ENCODE assay signal across 29 cellular contexts in genomic region chr11:47418454-47419259, GRCh38. TPM values are rescaled to one million over a fixed set of nuclear protein-coding genes. Genes with fewer than 3 reads are reported as not detected.
DNase-seq lines count a peak whose midpoint lies in the region; ATAC-seq, FAIRE-seq and TF ChIP-seq lines count a peak whose summit lies in the region.
"Had no signal": no experiment of that assay in that cellular context is flagged by ENCODE, and none has a peak within 500 bp of the region (broad histone marks: within the 10 kb centered on the region; RNA-seq: fewer than 3 reads in every experiment).

No MANE protein-coding gene starts in this region.

- no peaks in the 10 kb centered on the region for H3K4me1 Mint-ChIP-seq in neural crest cell
- peaks cover 0 to 4% (median 0%) of the 10 kb centered on the region in 3 donors for H3K4me1 Mint-ChIP-seq in CD8-positive, alpha-beta memory T cell
- H3K4me1 Mint-ChIP-seq: CD4-positive, alpha-beta memory T cell had no signal

- H3K4me3 Mint-ChIP-seq in neural crest cell = peak overlapping the region; percentile 59
- H3K4me3 Mint-ChIP-seq in CD8-positive, alpha-beta memory T cell = no peak overlapping the region
- H3K4me3 Mint-ChIP-seq: activated CD4-positive, alpha-beta T cell treated with anti-CD3 and anti-CD28 coated beads, Interleukin-2, amount 10 ng/mL, durations not matched to agents 7 days and 5 days; CD4-positive, alpha-beta memory T cell; naive thymus-derived CD8-positive, alpha-beta T cell; T-helper 1 cell treated with Interleukin-12 subunit alpha and Interleukin-12 subunit beta and Interleukin-4 antibody, amounts not matched to agents 30 μg/mL and 1 μg/mL, for 36 hours had no signal

- BruUV-seq in K562 (replicated peaks; lab: Mats Ljungman, UMichigan) = no TSS peak

- no peak for TF ChIP-seq CTCF in AG04450 (IDR thresholded peaks at IDR 0.05; ENCODE audit: low read depth, low read length)
- no peak for TF ChIP-seq CTCF in K562 (IDR thresholded peaks at IDR 0.05 in 2 of 3, conservative IDR thresholded peaks at IDR 0.05 in 1 of 3; ENCODE audit: insufficient read depth in 2 of 3, low read depth in 1 of 3, low read length in 3 of 3)
- TF ChIP-seq CTCF in neural crest cell (conservative IDR thresholded peaks at IDR 0.05) = no peak

- no peaks in the 10 kb centered on the region for H3K27me3 Mint-ChIP-seq in neural crest cell (ENCODE audit: low read depth)
- no peaks in the 10 kb centered on the region for H3K27me3 Mint-ChIP-seq in CD8-positive, alpha-beta memory T cell
- H3K27me3 Mint-ChIP-seq: activated CD4-positive, alpha-beta T cell treated with anti-CD3 and anti-CD28 coated beads, Interleukin-2, amount 10 ng/mL, durations not matched to agents 7 days and 5 days; CD4-positive, alpha-beta memory T cell; naive thymus-derived CD8-positive, alpha-beta T cell; progenitor cell of endocrine pancreas had no signal

- no peak overlapping the region for H3K4me2 ChIP-seq in K562 (ENCODE audit: insufficient read depth, low read length)
- H3K4me2 ChIP-seq: KMS-11 had no signal

- peaks cover under 1% of the 10 kb centered on the region; the same call in 1 of the 3 replicates for H3K79me2 ChIP-seq in K562 (ENCODE audit: control insufficient read depth, insufficient read depth, low read length)

- peaks cover 9% of the 10 kb centered on the region; the same call in 1 of the 2 replicates for H4K20me1 ChIP-seq in K562 (replicated peaks; ENCODE audit: control insufficient read depth, insufficient read depth, low read length)

- no peak for TF ChIP-seq EP300 in K562 (IDR thresholded peaks at IDR 0.05; ENCODE audit: low read length)

- TF ChIP-seq POLR2A in GM19193 (IDR thresholded peaks at IDR 0.05; ENCODE audit: extremely low read depth, insufficient read depth, insufficient read length) (peak; percentile 9), K562 (conservative IDR thresholded peaks at IDR 0.05) (peak; percentile 3; the same call in 1 of the 2 replicates)

- FAIRE-seq in K562 (lab: Jason Lieb, UNC) = no peak
- FAIRE-seq: small intestine had no signal

- H3K27ac Mint-ChIP-seq in neural crest cell (ENCODE audit: unreplicated experiment) = no peak overlapping the region
- peak overlapping the region in 2 of 8 donors; percentile 4 to 77 for H3K27ac Mint-ChIP-seq in CD8-positive, alpha-beta memory T cell
- H3K27ac Mint-ChIP-seq: T-helper 1 cell treated with Interleukin-12 subunit alpha and Interleukin-12 subunit beta and Interleukin-4 antibody, amounts not matched to agents 30 μg/mL and 1 μg/mL, for 36 hours had no signal

- H3K27ac ChIP-seq in AG04450 (ENCODE audit: low read depth, low read length) (peak overlapping the region; percentile 39), K562 (ENCODE audit: extremely low read depth, low read depth, low read length) (no peak overlapping the region)
- H3K27ac ChIP-seq in CD8-positive, alpha-beta memory T cell (ENCODE audit: low read depth, low read length) = no peak overlapping the region
- H3K27ac ChIP-seq: KMS-11, Peyer's patch, SJSA1 had no signal

- no peak overlapping the region for H2AFZ ChIP-seq in K562 (ENCODE audit: low read depth, low read length)

- DNase-seq in AG04450 (ENCODE audit: low read depth, low spot score) (no peak), K562 (ENCODE audit: extremely low read depth in 1 of 4, low spot score in 3 of 4) (no peak), neural crest cell (ENCODE audit: low read depth, low spot score) (no peak), DMS114 treated with DMSO at 0.1 percent for 48 hours (lab: John Stamatoyannopoulos, UW; ENCODE audit: unreplicated experiment) (no peak), NCI-H187 treated with DMSO at 0.1 percent for 48 hours (lab: John Stamatoyannopoulos, UW) (no peak)
- no peak for DNase-seq in CD8-positive, alpha-beta memory T cell
- DNase-seq: ACHN; activated CD4-positive, alpha-beta T cell treated with anti-CD3 and anti-CD28 coated beads, Interleukin-2, amount 10 ng/mL, durations not matched to agents 7 days and 5 days; activated CD8-positive, alpha-beta memory T cell treated with anti-CD3 and anti-CD28 coated beads, Interleukin-2, amount 50 U/mL, for 48 hours; activated gamma-delta T cell treated with Interleukin-2 at 50 U/mL for 16 hours; aorta; CD4-positive, alpha-beta memory T cell; cerebellar nuclear complex; esophagus squamous epithelium; H7; naive thymus-derived CD8-positive, alpha-beta T cell; NCI-H2029; NCI-H446 treated with DMSO at 0.1 percent for 48 hours; NK-92 treated with Interleukin-12 subunit alpha and Interleukin-12 subunit beta, amount 100 ng/mL, for 24 hours; Peyer's patch; small intestine had no signal

- in situ Hi-C loops in K562 (cut with MboI) = no loop called here

- H3K9me3 Mint-ChIP-seq in neural crest cell = no peaks in the 10 kb centered on the region
- H3K9me3 Mint-ChIP-seq in CD8-positive, alpha-beta memory T cell = no peaks in the 10 kb centered on the region
- H3K9me3 Mint-ChIP-seq: activated CD4-positive, alpha-beta T cell treated with anti-CD3 and anti-CD28 coated beads, Interleukin-2, amount 10 ng/mL, durations not matched to agents 7 days and 5 days; CD4-positive, alpha-beta memory T cell; naive thymus-derived CD8-positive, alpha-beta T cell; T-helper 1 cell treated with Interleukin-12 subunit alpha and Interleukin-12 subunit beta and Interleukin-4 antibody, amounts not matched to agents 30 μg/mL and 1 μg/mL, for 36 hours had no signal

- peaks cover 9% of the 10 kb centered on the region for H3K9me1 ChIP-seq in K562 (ENCODE audit: control insufficient read depth, insufficient read depth, low read length)

- H3K4me3 ChIP-seq in AG04450 (ENCODE audit: low read depth, low read length) = no peak overlapping the region
- no peak overlapping the region for H3K4me3 ChIP-seq in K562
- no peak overlapping the region for H3K4me3 ChIP-seq in CD8-positive, alpha-beta memory T cell (ENCODE audit: low read length)
- H3K4me3 ChIP-seq: esophagus squamous epithelium, Peyer's patch, SJSA1 had no signal

- peak overlapping the region in 1 of 2 experiments; percentile 20; a peak in 1 of 4 replicates for H3K9ac ChIP-seq in K562 (ENCODE audit: insufficient read depth in 1 of 2, low read depth in 2 of 2, low read length in 2 of 2)
- H3K9ac ChIP-seq: KMS-11 had no signal

- H3K36me3 Mint-ChIP-seq in neural crest cell (ENCODE audit: low read depth) = peaks cover 6% of the 10 kb centered on the region
- peaks cover 0 to 82% (median 17%) of the 10 kb centered on the region in 3 donors for H3K36me3 Mint-ChIP-seq in CD8-positive, alpha-beta memory T cell

- no peaks in the 10 kb centered on the region for H3K9me3 ChIP-seq in AG04450 (ENCODE audit: control insufficient read depth, insufficient read depth, low read length)
- no peaks in the 10 kb centered on the region for H3K9me3 ChIP-seq in K562 (replicated peaks; ENCODE audit: control insufficient read depth, insufficient read depth, low read depth, low read length)
- H3K9me3 ChIP-seq in CD8-positive, alpha-beta memory T cell (ENCODE audit: low read length) = no peaks in the 10 kb centered on the region
- H3K9me3 ChIP-seq: esophagus squamous epithelium, Peyer's patch, SJSA1 had no signal

- peaks cover 59% of the 10 kb centered on the region for H3K36me3 ChIP-seq in K562 (ENCODE audit: control insufficient read depth, insufficient read depth, low read length)
- peaks cover 42% of the 10 kb centered on the region for H3K36me3 ChIP-seq in CD8-positive, alpha-beta memory T cell (ENCODE audit: insufficient read depth, low read length)

- CTCF ChIA-PET in AG04450 (lab: Charles Lee) (interaction anchor here (1.1 kb wide), 1 partner anchor 36 kb away, joined by 4 read pairs; no protein-coding TSS in a partner anchor), K562 (lab: Yijun Ruan, JAX; ENCODE audit: low intra/inter-chr PET ratio) (no interaction called here)
- CTCF ChIA-PET in CD8-positive, alpha-beta memory T cell (lab: Charles Lee) = interaction anchor here (1.2 kb wide), 1 partner anchor 45 kb away, joined by 5 read pairs; no protein-coding TSS in a partner anchor

- no peak for TF ChIP-seq RAD21 in K562 (CRISPR knock-in tag; conservative IDR thresholded peaks at IDR 0.05 in 1 of 2, IDR thresholded peaks at IDR 0.05 in 1 of 2)

- peaks cover 0 to 43% of the 10 kb centered on the region in 2 experiments; a peak in 2 of 5 replicates for H3K4me1 ChIP-seq in K562 (replicated peaks in 1 of 2; ENCODE audit: control insufficient read depth in 2 of 2, insufficient read depth in 2 of 2, low read length in 2 of 2)
- no peaks in the 10 kb centered on the region for H3K4me1 ChIP-seq in CD8-positive, alpha-beta memory T cell (ENCODE audit: insufficient read depth, low read length)

- POLR2A ChIA-PET in AG04450 (lab: Yijun Ruan, JAX) = interaction anchor here (0.6 to 2.9 kb wide), 2 partner anchors 10 to 137 kb away, joined by 9 to 13 read pairs; partner anchors contain the start of gene SLC39A13
- POLR2A ChIA-PET in K562 (lab: Yijun Ruan, JAX) = interaction anchor here (0.6 to 2.1 kb wide), 5 partner anchors 8 to 187 kb away, joined by 3 to 16 read pairs (median 4); partner anchors contain the start of genes PSMC3 and SLC39A13
- POLR2A ChIA-PET in CD8-positive, alpha-beta memory T cell (lab: Charles Lee) = no interaction called here

- H3K27me3 ChIP-seq in AG04450 (ENCODE audit: control insufficient read depth, insufficient read depth, low read length) (no peaks in the 10 kb centered on the region), K562 (ENCODE audit: control insufficient read depth in 2 of 2, insufficient read depth in 2 of 2, low read length in 2 of 2) (no peaks in the 10 kb centered on the region)
- no peaks in the 10 kb centered on the region for H3K27me3 ChIP-seq in CD8-positive, alpha-beta memory T cell (ENCODE audit: insufficient read depth, low read length, poor library complexity, severe bottlenecking)
- H3K27me3 ChIP-seq: esophagus squamous epithelium, Peyer's patch, SJSA1 had no signal

- intact Hi-C loops in K562 (cut with micrococcal nuclease) = no loop called here

- 89% methylated on average over 22 of the region's 23 CpGs for WGBS in K562 (ENCODE audit: insufficient coverage, low coverage, missing lambda C conversion rate)

- ATAC-seq in K562 = peak; percentile 14
- ATAC-seq in HG03175 (IDR thresholded peaks at IDR 0.05; ENCODE audit: unreplicated experiment) = no peak

RNA-seq across cellular contexts. Expression of gene PSMC3, which starts 7.6 kb away (rescaled TPM):
- polyA plus RNA-seq in AG04450 (2011; rRNA removed) (211 and 290 TPM in 2 replicates), K562 (2011; rRNA removed) (126 and 240 TPM in 2 replicates), K562 (2014; fragmentation: Illumina TruSeq; extraction: Trizol) (324 and 393 TPM in 2 replicates), K562 (2014; fragmentation: Nextera tagmentation; extraction: Ambion mirVana) (10 to 100 TPM; 44.3 to 98.5 TPM), K562 (2014; rRNA removed) (262 and 265 TPM in 2 replicates)
- polyA minus RNA-seq in AG04450 (2011; rRNA and poly(A)+ RNA removed) = 169 and 172 TPM in 2 replicates
- 145 and 204 TPM in 2 replicates for total RNA-seq in K562 (2011; cell fraction: chromatin; rRNA removed; ENCODE audit: low replicate concordance)
- total RNA-seq in K562 (2011; cell fraction: nucleolus; rRNA removed) = 116 and 126 TPM in 2 replicates
- total RNA-seq in K562 (2011; cell fraction: nucleoplasm; rRNA removed) = 96.6 and 141 TPM in 2 replicates
- total RNA-seq in K562 (2014; rRNA removed) (222 and 237 TPM in 2 replicates), K562 (2014; rRNA removed; fragmentation: Illumina TruSeq; extraction: Trizol) (311 and 382 TPM in 2 replicates), K562 (2015; rRNA removed; fragmentation: Illumina TruSeq; extraction: Trizol) (292 and 301 TPM in 2 replicates), K562 (2021) (189 and 211 TPM in 2 replicates), neural crest cell (197 and 205 TPM in 2 replicates)
- 134 and 180 TPM in 2 replicates for polyA plus RNA-seq in K562 (2011; cell fraction: cytosol; rRNA removed)
- polyA plus RNA-seq in K562 (2011; cell fraction: nucleus; rRNA removed) = 72.2 and 75.9 TPM in 2 replicates
- polyA plus RNA-seq in K562 (2012) = 229 and 337 TPM in 2 replicates
- 357 and 499 TPM in 2 replicates for polyA minus RNA-seq in K562 (2011; rRNA and poly(A)+ RNA removed)
- 72.6 and 83.1 TPM in 2 replicates for polyA minus RNA-seq in K562 (2011; cell fraction: cytosol; rRNA and poly(A)+ RNA removed)
- polyA minus RNA-seq in K562 (2011; cell fraction: nucleus; rRNA and poly(A)+ RNA removed) = 50.2 and 64.0 TPM in 2 replicates
- 100 to 1,000 TPM; 200 to 219 TPM for total RNA-seq in CD8-positive, alpha-beta memory T cell
- 118 TPM for polyA plus RNA-seq in CD8-positive, alpha-beta memory T cell

RNA-seq across cellular contexts. Expression of gene SLC39A13, which starts 10.3 kb away (rescaled TPM):
- polyA plus RNA-seq in AG04450 (2011; rRNA removed) (54.4 and 65.9 TPM in 2 replicates), K562 (2011; rRNA removed) (6.7 and 10.2 TPM in 2 replicates), K562 (2014; fragmentation: Illumina TruSeq; extraction: Trizol) (2.8 and 7.3 TPM in 2 replicates), K562 (2014; fragmentation: Nextera tagmentation; extraction: Ambion mirVana) (under 1 TPM; 0.17 to 0.24 TPM), K562 (2014; rRNA removed) (14.4 and 15.9 TPM in 2 replicates)
- polyA minus RNA-seq in AG04450 (2011; rRNA and poly(A)+ RNA removed) = 26.2 and 33.5 TPM in 2 replicates
- 14.7 and 58.9 TPM in 2 replicates for total RNA-seq in K562 (2011; cell fraction: chromatin; rRNA removed; ENCODE audit: low replicate concordance)
- total RNA-seq in K562 (2011; cell fraction: nucleolus; rRNA removed) = 52.1 and 58.4 TPM in 2 replicates
- total RNA-seq in K562 (2011; cell fraction: nucleoplasm; rRNA removed) = 29.8 and 30.5 TPM in 2 replicates
- total RNA-seq in K562 (2014; rRNA removed) (9.5 and 14.0 TPM in 2 replicates), K562 (2014; rRNA removed; fragmentation: Illumina TruSeq; extraction: Trizol) (0.61 and 1.3 TPM in 2 replicates), K562 (2015; rRNA removed; fragmentation: Illumina TruSeq; extraction: Trizol) (3.2 TPM in 2 replicates), K562 (2021) (10.9 TPM in 2 replicates), neural crest cell (34.5 and 36.0 TPM in 2 replicates)
- polyA plus RNA-seq in K562 (2011; cell fraction: cytosol; rRNA removed) = 11.1 and 20.7 TPM in 2 replicates
- polyA plus RNA-seq in K562 (2011; cell fraction: nucleus; rRNA removed) = 75.5 and 90.8 TPM in 2 replicates
- polyA plus RNA-seq in K562 (2012) = 7.4 and 23.7 TPM in 2 replicates
- 1.3 and 1.6 TPM in 2 replicates for polyA minus RNA-seq in K562 (2011; rRNA and poly(A)+ RNA removed)
- 3.2 and 7.4 TPM in 2 replicates for polyA minus RNA-seq in K562 (2011; cell fraction: cytosol; rRNA and poly(A)+ RNA removed)
- 10.1 and 12.0 TPM in 2 replicates for polyA minus RNA-seq in K562 (2011; cell fraction: nucleus; rRNA and poly(A)+ RNA removed)
- total RNA-seq in CD8-positive, alpha-beta memory T cell = 10 to 100 TPM; 20.2 to 23.4 TPM
- 39.4 TPM for polyA plus RNA-seq in CD8-positive, alpha-beta memory T cell

RNA-seq across cellular contexts. Expression of gene RAPSN, which starts 30.3 kb away (rescaled TPM):
- polyA plus RNA-seq in AG04450 (2011; rRNA removed) (0.09 TPM in 1 of 2 replicates, not detected in the other), K562 (2011; rRNA removed) (0.06 TPM in 1 of 2 replicates, not detected in the other), K562 (2014; fragmentation: Illumina TruSeq; extraction: Trizol) (not detected in 2 replicates), K562 (2014; fragmentation: Nextera tagmentation; extraction: Ambion mirVana) (not detected), K562 (2014; rRNA removed) (not detected in 2 replicates)
- polyA minus RNA-seq in AG04450 (2011; rRNA and poly(A)+ RNA removed) = 0.46 TPM in 1 of 2 replicates, not detected in the other
- total RNA-seq in K562 (2011; cell fraction: chromatin; rRNA removed; ENCODE audit: low replicate concordance) = not detected in 2 replicates
- total RNA-seq in K562 (2011; cell fraction: nucleolus; rRNA removed) = not detected in 2 replicates
- total RNA-seq in K562 (2011; cell fraction: nucleoplasm; rRNA removed) = not detected in 2 replicates
- total RNA-seq in K562 (2014; rRNA removed) (not detected in 2 replicates), K562 (2014; rRNA removed; fragmentation: Illumina TruSeq; extraction: Trizol) (not detected in 2 replicates), K562 (2015; rRNA removed; fragmentation: Illumina TruSeq; extraction: Trizol) (0.11 TPM in 1 of 2 replicates, not detected in the other), K562 (2021) (0.13 TPM in 1 of 2 replicates, not detected in the other), neural crest cell (0.16 and 0.50 TPM in 2 replicates)
- 0.04 TPM in 1 of 2 replicates, not detected in the other for polyA plus RNA-seq in K562 (2011; cell fraction: cytosol; rRNA removed)
- polyA plus RNA-seq in K562 (2011; cell fraction: nucleus; rRNA removed) = not detected in 2 replicates
- polyA plus RNA-seq in K562 (2012) = 0.14 TPM in 1 of 2 replicates, not detected in the other
- not detected in 2 replicates for polyA minus RNA-seq in K562 (2011; rRNA and poly(A)+ RNA removed)
- not detected in 2 replicates for polyA minus RNA-seq in K562 (2011; cell fraction: cytosol; rRNA and poly(A)+ RNA removed)
- polyA minus RNA-seq in K562 (2011; cell fraction: nucleus; rRNA and poly(A)+ RNA removed) = not detected in 2 replicates
- total RNA-seq in CD8-positive, alpha-beta memory T cell = under 1 TPM; 0.29 to 0.79 TPM
- not detected for polyA plus RNA-seq in CD8-positive, alpha-beta memory T cell
- total RNA-seq: glomerular endothelial cell, temporal lobe had no signal
- polyA plus RNA-seq: CD4-positive, alpha-beta memory T cell; naive thymus-derived CD8-positive, alpha-beta T cell had no signal

RNA-seq across cellular contexts. Expression of gene SPI1, which starts 40.3 kb away (rescaled TPM):
- polyA plus RNA-seq in AG04450 (2011; rRNA removed) = not detected in 2 replicates
- polyA minus RNA-seq in AG04450 (2011; rRNA and poly(A)+ RNA removed) = not detected in 2 replicates
- 12.0 and 16.1 TPM in 2 replicates for total RNA-seq in K562 (2011; cell fraction: chromatin; rRNA removed; ENCODE audit: low replicate concordance)
- 11.0 and 11.2 TPM in 2 replicates for total RNA-seq in K562 (2011; cell fraction: nucleolus; rRNA removed)
- 18.0 and 31.5 TPM in 2 replicates for total RNA-seq in K562 (2011; cell fraction: nucleoplasm; rRNA removed)
- 23.4 and 32.6 TPM in 2 replicates for total RNA-seq in K562 (2014; rRNA removed)
- total RNA-seq in K562 (2014; rRNA removed; fragmentation: Illumina TruSeq; extraction: Trizol) = 2.8 and 3.2 TPM in 2 replicates
- total RNA-seq in K562 (2015; rRNA removed; fragmentation: Illumina TruSeq; extraction: Trizol) = 10.3 and 12.5 TPM in 2 replicates
- total RNA-seq in K562 (2021) = 30.7 and 33.7 TPM in 2 replicates
- polyA plus RNA-seq in K562 (2011; rRNA removed) = 8.6 and 28.6 TPM in 2 replicates
- polyA plus RNA-seq in K562 (2011; cell fraction: cytosol; rRNA removed) = 28.0 and 35.1 TPM in 2 replicates
- polyA plus RNA-seq in K562 (2011; cell fraction: nucleus; rRNA removed) = 24.3 and 25.6 TPM in 2 replicates
- 20.6 and 54.3 TPM in 2 replicates for polyA plus RNA-seq in K562 (2012)
- polyA plus RNA-seq in K562 (2014; fragmentation: Illumina TruSeq; extraction: Trizol) = 16.0 and 32.1 TPM in 2 replicates
- polyA plus RNA-seq in K562 (2014; fragmentation: Nextera tagmentation; extraction: Ambion mirVana) = under 1 TPM; 0.10 to 0.11 TPM
- 16.2 and 21.9 TPM in 2 replicates for polyA plus RNA-seq in K562 (2014; rRNA removed)
- polyA minus RNA-seq in K562 (2011; rRNA and poly(A)+ RNA removed) = 21.0 and 25.6 TPM in 2 replicates
- polyA minus RNA-seq in K562 (2011; cell fraction: cytosol; rRNA and poly(A)+ RNA removed) = 22.7 and 32.9 TPM in 2 replicates
- polyA minus RNA-seq in K562 (2011; cell fraction: nucleus; rRNA and poly(A)+ RNA removed) = 6.5 and 12.0 TPM in 2 replicates
- total RNA-seq in neural crest cell = not detected in 2 replicates
- 1 to 10 TPM; 1.8 to 2.0 TPM for total RNA-seq in CD8-positive, alpha-beta memory T cell
- not detected for polyA plus RNA-seq in CD8-positive, alpha-beta memory T cell
- total RNA-seq: activated CD4-positive, alpha-beta T cell treated with anti-CD3 and anti-CD28 coated beads, Interleukin-2, amount 10 ng/mL, durations not matched to agents 7 days and 5 days; glomerular endothelial cell; progenitor cell of endocrine pancreas; SJSA1 had no signal
- polyA plus RNA-seq: naive thymus-derived CD8-positive, alpha-beta T cell had no signal
